Comparison of ENCODE assay signal across 10 cellular contexts in the genomic region with DNA sequence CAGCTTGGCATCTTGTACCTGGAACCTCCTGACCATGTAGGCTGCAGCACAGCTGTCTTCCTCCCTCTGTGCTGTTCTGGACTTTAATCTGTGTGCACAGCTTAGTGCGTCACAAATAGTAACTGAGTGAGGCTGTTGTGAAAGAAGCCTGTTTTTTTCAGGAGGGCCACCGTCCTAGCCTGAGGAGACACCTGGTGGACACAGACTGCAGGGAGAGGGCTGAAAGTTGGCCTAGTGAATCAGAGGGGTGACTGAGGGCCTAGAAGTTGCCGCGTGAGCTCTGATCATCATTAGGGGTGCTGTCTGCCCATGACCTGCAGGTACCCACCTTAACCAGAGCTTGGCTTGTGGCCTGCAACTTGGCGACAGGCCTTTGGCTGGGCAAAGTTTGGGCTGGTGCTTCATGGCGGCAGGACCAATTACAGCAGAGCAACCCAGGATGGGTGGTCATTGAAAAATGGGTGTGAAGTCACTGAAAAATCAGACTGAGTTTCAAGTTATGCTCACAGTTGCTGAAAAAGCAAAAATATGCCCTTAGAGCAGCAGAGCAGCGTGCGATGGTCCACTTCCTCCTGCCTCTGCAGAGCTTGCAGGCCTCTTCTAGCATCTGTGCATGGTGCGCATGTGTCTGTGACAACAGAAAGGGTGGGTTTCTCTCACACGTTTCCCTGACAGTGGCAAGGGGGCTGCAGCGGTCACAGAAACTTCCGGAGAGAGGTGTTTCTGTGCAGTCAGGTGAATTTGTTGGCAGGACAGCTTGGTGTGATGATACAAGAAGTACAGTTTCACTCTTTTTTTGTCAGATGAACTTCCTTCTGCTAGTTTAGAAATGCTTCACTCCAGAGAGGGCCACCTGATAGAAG. TPM values are rescaled to one million over a fixed set of nuclear protein-coding genes. Genes with fewer than 3 reads are reported as not detected.
A peak's percentile ranks its signal among the peaks of the same experiment; 100 is the strongest.
DNase-seq lines count a peak whose midpoint lies in the region; ATAC-seq and TF ChIP-seq lines count a peak whose summit lies in the region.
"Had no signal": no experiment of that assay in that cellular context is flagged by ENCODE, and none has a peak within 500 bp of the region (broad histone marks: within the 10 kb centered on the region; RNA-seq: fewer than 3 reads in every experiment).

No MANE protein-coding gene starts in this region.

- POLR2A ChIA-PET in Caco-2 (lab: Charles Lee): interaction anchor here (0.6 to 1.7 kb wide), 9 partner anchors 9 to 230 kb away, joined by 3 to 13 read pairs (median 5); partner anchors contain the start of genes GDF7, HS1BP3, LDAH and RHOB

- TF ChIP-seq POLR2A in esophagus muscularis mucosa (IDR thresholded peaks at IDR 0.05; ENCODE audit: low read depth): no peak

- H3K4me1 ChIP-seq in Caco-2 (peaks cover 15% of the 10 kb centered on the region), esophagus muscularis mucosa (peaks cover 15 to 33% (median 26%) of the 10 kb centered on the region in 4 donors)

- no peaks in the 10 kb centered on the region for H3K27me3 ChIP-seq in Caco-2 (replicated peaks; ENCODE audit: control insufficient read depth, insufficient read depth, low read length)
- peaks cover 0 to 38% (median 13%) of the 10 kb centered on the region in 4 donors for H3K27me3 ChIP-seq in esophagus muscularis mucosa

- peak overlapping the region; percentile 42 for H3K4me3 Mint-ChIP-seq in Caco-2 (ENCODE audit: unreplicated experiment)

- TF ChIP-seq CTCF in Caco-2 (IDR thresholded peaks at IDR 0.05; ENCODE audit: insufficient read depth in 1 of 2, low read depth in 1 of 2, low read length in 1 of 2, severe bottlenecking in 1 of 2, unreplicated experiment in 1 of 2): peak; percentile 63 to 92
- TF ChIP-seq CTCF in esophagus muscularis mucosa (IDR thresholded peaks at IDR 0.05): peak in 2 of 3 experiments; percentile 11 to 30

- no peaks in the 10 kb centered on the region for H3K9me3 ChIP-seq in Caco-2
- no peaks in the 10 kb centered on the region for H3K9me3 ChIP-seq in esophagus muscularis mucosa

- H3K4me1 Mint-ChIP-seq in Caco-2 (ENCODE audit: low read depth, unreplicated experiment): peaks cover 25% of the 10 kb centered on the region

- H3K4me3 ChIP-seq in Caco-2 (ENCODE audit: low read depth, low read length) (no peak overlapping the region), esophagus muscularis mucosa (no peak overlapping the region)
- H3K4me3 ChIP-seq: lung had no signal

- intact Hi-C loops in Caco-2 (cut with micrococcal nuclease; ENCODE audit: unreplicated experiment) (loop anchor here (1.0 to 5.0 kb wide), 7 partner anchors 8 to 366 kb away; partner anchors contain the start of genes APOB and LDAH), esophagus muscularis mucosa (cut with DNase I) (no loop called here), sciatic nerve (cut with DNase I) (no loop called here)

- H3K27ac ChIP-seq in esophagus muscularis mucosa (replicated peaks in 1 of 4): peak overlapping the region in 1 of 4 donors; percentile 50

- no peaks in the 10 kb centered on the region for H3K9me3 Mint-ChIP-seq in Caco-2 (ENCODE audit: unreplicated experiment)

- H3K27ac Mint-ChIP-seq in Caco-2 (ENCODE audit: unreplicated experiment): peak overlapping the region; percentile 69

- ATAC-seq in GM19467 (IDR thresholded peaks at IDR 0.05; ENCODE audit: unreplicated experiment): peak; percentile 84
- peak; percentile 30 for ATAC-seq in HG03354 (IDR thresholded peaks at IDR 0.05; ENCODE audit: poor library complexity, severe bottlenecking, unreplicated experiment)
- ATAC-seq in sciatic nerve: no peak

- TF ChIP-seq EP300 in esophagus muscularis mucosa (IDR thresholded peaks at IDR 0.05): no peak

- WGBS in esophagus muscularis mucosa: 82% methylated on average over 12 of the region's 12 CpGs

- no peaks in the 10 kb centered on the region for H3K36me3 ChIP-seq in Caco-2 (ENCODE audit: control insufficient read depth, insufficient read depth, low read length)
- peaks cover 0 to 5% (median under 1%) of the 10 kb centered on the region in 4 donors for H3K36me3 ChIP-seq in esophagus muscularis mucosa

- peaks cover 40% of the 10 kb centered on the region for H3K36me3 Mint-ChIP-seq in Caco-2 (ENCODE audit: insufficient read depth, unreplicated experiment)

- peak; percentile 88 for DNase-seq in Caco-2
- no peak for DNase-seq in esophagus muscularis mucosa (ENCODE audit: extremely low spot score)
- no peak for DNase-seq in sciatic nerve (ENCODE audit: low spot score)
- no peak for DNase-seq in hippocampal formation (lab: John Stamatoyannopoulos, UW)
- DNase-seq in HPDE6-E6E7 (ENCODE audit: extremely low spot score): no peak
- DNase-seq in NCI-H748 (lab: John Stamatoyannopoulos, UW; ENCODE audit: unreplicated experiment): no peak
- DNase-seq: NCI-H446 had no signal

- no peaks in the 10 kb centered on the region for H3K27me3 Mint-ChIP-seq in Caco-2 (ENCODE audit: insufficient read depth, unreplicated experiment)

- BruUV-seq in Caco-2 (replicated peaks; lab: Mats Ljungman, UMichigan): no TSS peak

- CTCF ChIA-PET in Caco-2 (lab: Charles Lee): interaction anchor here (0.6 to 7.1 kb wide), 25 partner anchors 8 to 489 kb away, joined by 3 to 281 read pairs (median 4); partner anchors contain the start of genes GDF7, HS1BP3, LDAH and RHOB

RNA-seq across cellular contexts. Expression of gene GDF7, which starts 9.6 kb away (rescaled TPM):
- 1.7 and 1.8 TPM in 2 replicates for total RNA-seq in Caco-2 (2022)
- total RNA-seq in esophagus muscularis mucosa: 10 to 100 TPM in 1 of 4 donors, 1 to 10 TPM in 3; 2.7 to 10.4 (median 7.4) TPM
- 7.6 TPM for total RNA-seq in sciatic nerve

RNA-seq across cellular contexts. Expression of gene HS1BP3, which starts 25.7 kb away (rescaled TPM):
- total RNA-seq in Caco-2 (2022): 26.5 and 31.1 TPM in 2 replicates
- total RNA-seq in esophagus muscularis mucosa: 10 to 100 TPM; 42.6 to 95.6 (median 60.0) TPM
- total RNA-seq in sciatic nerve: 23.2 TPM

Comparison
In these comparisons a context has a peak if more than half of its experiments do, and no peak if none do; other contexts are left out.
1. DNase-seq: peak in Caco-2 (2 of 2); none in esophagus muscularis mucosa (single experiment), sciatic nerve (single experiment), hippocampal formation (0 of 2), HPDE6-E6E7 (single experiment) and NCI-H748 (single experiment).